22 cellular contexts compared by ENCODE assay signal in the genomic region with DNA sequence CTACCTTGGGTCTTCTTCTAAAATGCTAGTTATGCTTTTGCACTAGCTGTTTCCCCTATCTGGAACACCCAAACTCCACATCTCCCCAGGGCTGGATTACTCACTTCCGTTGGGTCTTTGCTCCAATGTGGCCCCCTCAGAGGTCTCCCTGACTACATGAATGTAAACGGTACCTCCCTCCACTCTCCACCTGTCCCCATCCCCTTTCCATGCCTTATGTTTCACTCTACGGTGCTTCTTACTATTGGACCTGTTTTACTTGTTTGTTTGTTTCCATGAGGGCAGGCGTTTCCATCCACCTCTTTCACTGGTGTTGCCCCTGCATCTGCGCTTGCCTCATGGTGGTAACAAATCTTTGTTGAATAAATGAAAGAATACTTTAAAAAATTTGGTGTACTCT.
"Had no signal": no experiment of that assay in that cellular context is flagged by ENCODE, and none has a peak within 500 bp of the region (broad histone marks: within the 10 kb centered on the region; RNA-seq: fewer than 3 reads in every experiment).

No MANE protein-coding gene starts in this region.

- DNase-seq: dermis blood vessel endothelial cell; dorsolateral prefrontal cortex; effector CD4-positive, alpha-beta T cell; effector memory CD4-positive, alpha-beta T cell; heart right ventricle; hippocampal formation; left cardiac atrium; left lung; left ventricle myocardium superior; lower lobe of right lung; mesendoderm; midbrain; naive thymus-derived CD4-positive, alpha-beta T cell had no signal

- H3K27ac ChIP-seq: coronary artery, dorsolateral prefrontal cortex, foreskin keratinocyte, gastroesophageal sphincter, heart right ventricle, left lung, lower lobe of right lung had no signal

- H3K27me3 ChIP-seq: dorsolateral prefrontal cortex, foreskin keratinocyte, gastroesophageal sphincter, heart right ventricle, left lung had no signal

- H3K36me3 ChIP-seq: gastroesophageal sphincter, heart right ventricle, left lung, lower lobe of right lung had no signal

- H3K4me1 ChIP-seq: foreskin keratinocyte, gastroesophageal sphincter, heart right ventricle, left lung, lower lobe of right lung had no signal

- FAIRE-seq: colon, endothelial cell of umbilical vein, frontal cortex, islet of Langerhans, keratinocyte had no signal

- H3K9me3 ChIP-seq: gastroesophageal sphincter, heart right ventricle, left lung, lower lobe of right lung had no signal

- H3K4me3 ChIP-seq: coronary artery, dorsolateral prefrontal cortex, gastroesophageal sphincter, heart right ventricle, left lung, lower lobe of right lung had no signal

- ATAC-seq: esophagus mucosa; foreskin keratinocyte; gastroesophageal sphincter; heart right ventricle; left cardiac atrium; left lung; left ventricle myocardium superior; lower lobe of right lung; naive thymus-derived CD4-positive, alpha-beta T cell had no signal
